ENCODE assay signal across 8 cellular contexts in genomic region chr1:17606826-17607440, GRCh38.
DNase-seq lines count a peak whose midpoint lies in the region; ATAC-seq and TF ChIP-seq lines count a peak whose summit lies in the region.

No MANE protein-coding gene starts in this region.

- H3K4me1 ChIP-seq in esophagus (ENCODE audit: control insufficient read depth in 2 of 2, insufficient read depth in 2 of 2, low read length in 1 of 2) (no peaks in the 10 kb centered on the region), mucosa of descending colon (ENCODE audit: low read depth) (peaks cover 10% of the 10 kb centered on the region), testis (peaks cover 6% of the 10 kb centered on the region)

- no peaks in the 10 kb centered on the region for H3K9me3 Mint-ChIP-seq in activated B cell treated with CpG ODN at 0.5 μM for 24 hours

- 53 to 54% methylated on average over 14 of the region's 14 CpGs for WGBS in esophagus, 2 donors
- WGBS in testis, 2 donors = 72 to 75% methylated on average over 12 to 14 of the region's 14 CpGs

- H3K4me1 Mint-ChIP-seq in activated B cell treated with CpG ODN at 0.5 μM for 24 hours = no peaks in the 10 kb centered on the region

- POLR2A ChIA-PET in activated B cell treated with CpG ODN at 0.5 μM for 24 hours (lab: Charles Lee) = no interaction called here

- no peak for TF ChIP-seq POLR2A in testis (IDR thresholded peaks at IDR 0.05)

- CTCF ChIA-PET in activated B cell treated with CpG ODN at 0.5 μM for 24 hours (lab: Charles Lee) = interaction anchor here (0.6 to 3.5 kb wide), 5 partner anchors 12 to 186 kb away, joined by 3 to 26 read pairs (median 5); no protein-coding TSS in a partner anchor

- no peaks in the 10 kb centered on the region for H3K27me3 ChIP-seq in esophagus (ENCODE audit: control insufficient read depth in 1 of 2, insufficient read depth in 2 of 2, low read length in 2 of 2)
- no peaks in the 10 kb centered on the region for H3K27me3 ChIP-seq in testis

- no peaks in the 10 kb centered on the region for H3K36me3 Mint-ChIP-seq in activated B cell treated with CpG ODN at 0.5 μM for 24 hours (ENCODE audit: low read depth)

- peak overlapping the region; percentile 35 to 58 for H3K27ac ChIP-seq in esophagus (ENCODE audit: low read depth in 2 of 2, low read length in 1 of 2)
- H3K27ac ChIP-seq in testis = no peak overlapping the region

- intact Hi-C loops in activated B cell treated with CpG ODN at 0.5 μM for 24 hours (cut with micrococcal nuclease) = loop anchor here (1.0 to 2.0 kb wide), 3 partner anchors 105 to 186 kb away; no protein-coding TSS in a partner anchor
- intact Hi-C loops in mucosa of descending colon (cut with DNase I, micrococcal nuclease) = loop anchor here in 1 of 2 donors (5.0 kb wide), 1 partner anchor 105 kb away; no protein-coding TSS in a partner anchor
- intact Hi-C loops in testis (cut with DNase I; ENCODE audit: low total_unique reads) = loop anchor here (5.0 kb wide), 1 partner anchor 110 kb away; no protein-coding TSS in a partner anchor

- H3K4me3 ChIP-seq in esophagus (ENCODE audit: low read depth in 1 of 2, low read length in 2 of 2) (no peak overlapping the region), mucosa of descending colon (no peak overlapping the region), testis (no peak overlapping the region)

- no peak overlapping the region for H3K27ac Mint-ChIP-seq in activated B cell treated with CpG ODN at 0.5 μM for 24 hours

- no peaks in the 10 kb centered on the region for H3K9me3 ChIP-seq in esophagus (ENCODE audit: control insufficient read depth in 2 of 2, insufficient read depth in 1 of 2, low read depth in 1 of 2, low read length in 1 of 2)
- H3K9me3 ChIP-seq in mucosa of descending colon = no peaks in the 10 kb centered on the region
- H3K9me3 ChIP-seq in testis = no peaks in the 10 kb centered on the region

- no peak for TF ChIP-seq CTCF in activated B cell treated with CpG ODN at 0.5 μM for 24 hours (IDR thresholded peaks at IDR 0.05)
- peak; percentile 83 for TF ChIP-seq CTCF in mucosa of descending colon (IDR thresholded peaks at IDR 0.05)
- peak; percentile 84 to 90 (median 89) for TF ChIP-seq CTCF in testis (IDR thresholded peaks at IDR 0.05)

- no peak for ATAC-seq in activated B cell treated with CpG ODN at 0.5 μM for 24 hours (ENCODE audit: low read depth)
- peak; percentile 55 for ATAC-seq in mucosa of descending colon
- no peak for ATAC-seq in HG03521 (IDR thresholded peaks at IDR 0.05; ENCODE audit: unreplicated experiment)

- DNase-seq in activated gamma-delta T cell treated with Interleukin-2 at 50 U/mL for 16 hours (peak; percentile 8), activated gamma-delta T cell (lab: John Stamatoyannopoulos, UW) (no peak), NCI-H1092 (lab: John Stamatoyannopoulos, UW) (peak; percentile 62), activated B cell treated with CpG ODN at 0.5 μM for 24 hours (peak; percentile 26), mucosa of descending colon (peak in 2 of 3 donors; percentile 79 to 84), testis (peak; percentile 84)

- no peak overlapping the region for H3K4me3 Mint-ChIP-seq in activated B cell treated with CpG ODN at 0.5 μM for 24 hours

- H3K27me3 Mint-ChIP-seq in activated B cell treated with CpG ODN at 0.5 μM for 24 hours = no peaks in the 10 kb centered on the region

- H3K36me3 ChIP-seq in esophagus (ENCODE audit: control insufficient read depth in 2 of 2, insufficient read depth in 2 of 2, low read length in 1 of 2) (peaks cover 9 to 43% of the 10 kb centered on the region in 2 donors), mucosa of descending colon (ENCODE audit: low read depth) (peaks cover 2% of the 10 kb centered on the region), testis (ENCODE audit: low read depth, missing control alignments) (no peaks in the 10 kb centered on the region)

Comparison
In these comparisons a context has a peak if more than half of its experiments do, and no peak if none do; other contexts are left out.
1. H3K27ac ChIP-seq: peak in esophagus (2 of 2); none in testis (0 of 2).